Comparison of ENCODE assay signal across 8 cellular contexts in genomic region chrX:103586314-103586646, GRCh38. TPM values are rescaled to one million over a fixed set of nuclear protein-coding genes. Genes with fewer than 3 reads are reported as not detected.
DNase-seq lines count a peak whose midpoint lies in the region; ATAC-seq and TF ChIP-seq lines count a peak whose summit lies in the region.

No MANE protein-coding gene starts in this region.

- TF ChIP-seq CTCF in KMS-11 (conservative IDR thresholded peaks at IDR 0.05; ENCODE audit: low read depth, low read length): no peak
- TF ChIP-seq CTCF in lower lobe of right lung (IDR thresholded peaks at IDR 0.05): no peak
- no peak for TF ChIP-seq CTCF in upper lobe of right lung (IDR thresholded peaks at IDR 0.05)

- H3K9me3 ChIP-seq in lower lobe of right lung (no peaks in the 10 kb centered on the region), upper lobe of right lung (no peaks in the 10 kb centered on the region)

- ATAC-seq in GM18909 (IDR thresholded peaks at IDR 0.05; ENCODE audit: poor library complexity, unreplicated experiment) (peak; percentile 21), lower lobe of right lung (peak; percentile 67 to 70), upper lobe of right lung (peak; percentile 75), HG02938 (IDR thresholded peaks at IDR 0.05; ENCODE audit: unreplicated experiment) (no peak)

- H4K20me1 ChIP-seq in KMS-11 (ENCODE audit: insufficient read depth): no peaks in the 10 kb centered on the region

- H3K4me2 ChIP-seq in KMS-11: peak overlapping the region; percentile 88; the same call in 1 of the 2 replicates

- H3K36me3 ChIP-seq in KMS-11 (ENCODE audit: insufficient read depth) (no peaks in the 10 kb centered on the region), lower lobe of right lung (no peaks in the 10 kb centered on the region), upper lobe of right lung (no peaks in the 10 kb centered on the region)

- intact Hi-C loops in lower lobe of right lung (cut with DNase I): no loop called here
- intact Hi-C loops in upper lobe of right lung (cut with DNase I): no loop called here

- H3K4me1 ChIP-seq in KMS-11 (ENCODE audit: low read depth, poor library complexity, severe bottlenecking): no peaks in the 10 kb centered on the region
- H3K4me1 ChIP-seq in lower lobe of right lung: no peaks in the 10 kb centered on the region
- H3K4me1 ChIP-seq in upper lobe of right lung: no peaks in the 10 kb centered on the region

- DNase-seq in cerebellum (ENCODE audit: low spot score): peak; percentile 4
- DNase-seq in lower lobe of right lung: peak; percentile 40
- DNase-seq in upper lobe of right lung: peak; percentile 62
- DNase-seq in SW 1271 (lab: John Stamatoyannopoulos, UW): no peak
- DNase-seq in stimulated activated CD4-positive, alpha-beta T cell treated with anti-CD3 and anti-CD28 coated beads, Interleukin-2, amount 100 ng/mL, for 48 hours: no peak

- H3K4me3 ChIP-seq in KMS-11 (IDR thresholded peaks at IDR 0.05; ENCODE audit: insufficient read depth, low read depth, low read length) (no peak overlapping the region), lower lobe of right lung (peak overlapping the region; percentile 62), upper lobe of right lung (peak overlapping the region; percentile 65)

- no peaks in the 10 kb centered on the region for H3K79me2 ChIP-seq in KMS-11 (ENCODE audit: insufficient read depth, low read depth)

- peak overlapping the region; percentile 46; the same call in 1 of the 2 replicates for H3K9ac ChIP-seq in KMS-11

- peak overlapping the region; percentile 71; the same call in 1 of the 2 replicates for H2AFZ ChIP-seq in KMS-11 (ENCODE audit: low read depth)

- H3K27ac ChIP-seq in KMS-11: no peak overlapping the region
- peak overlapping the region; percentile 77 for H3K27ac ChIP-seq in lower lobe of right lung
- peak overlapping the region; percentile 87 for H3K27ac ChIP-seq in upper lobe of right lung

- H3K27me3 ChIP-seq in KMS-11 (ENCODE audit: insufficient read depth, low read depth) (no peaks in the 10 kb centered on the region), lower lobe of right lung (ENCODE audit: low read depth) (no peaks in the 10 kb centered on the region), upper lobe of right lung (no peaks in the 10 kb centered on the region)

RNA-seq across cellular contexts. Expression of gene TCEAL4, which starts 1.0 kb away (rescaled TPM):
- total RNA-seq in cerebellum (30.8 TPM), lower lobe of right lung (58.7 TPM), upper lobe of right lung (92.3 TPM)

RNA-seq across cellular contexts. Expression of gene TCEAL3, which starts 21.5 kb away (rescaled TPM):
- 8.8 TPM for total RNA-seq in cerebellum
- 19.1 TPM for total RNA-seq in lower lobe of right lung
- total RNA-seq in upper lobe of right lung: 20.1 TPM

RNA-seq across cellular contexts. Expression of gene TCEAL1, which starts 42.5 kb away (rescaled TPM):
- total RNA-seq in cerebellum (19.5 TPM), lower lobe of right lung (25.5 TPM), upper lobe of right lung (31.0 TPM)

Comparison
In these comparisons a context has a peak if more than half of its experiments do, and no peak if none do; other contexts are left out.
1. DNase-seq: peak in cerebellum (single experiment), lower lobe of right lung (single experiment) and upper lobe of right lung (single experiment); none in SW 1271 (0 of 2) and stimulated activated CD4-positive, alpha-beta T cell treated with anti-CD3 and anti-CD28 coated beads, Interleukin-2, amount 100 ng/mL, for 48 hours (0 of 2).